Comparison of ENCODE assay signal across 8 cellular contexts in genomic region chr6:44096615-44097014, GRCh38. TPM values are rescaled to one million over a fixed set of nuclear protein-coding genes. Genes with fewer than 3 reads are reported as not detected.
DNase-seq lines count a peak whose midpoint lies in the region; ATAC-seq and TF ChIP-seq lines count a peak whose summit lies in the region.

No MANE protein-coding gene starts in this region.

- no peak overlapping the region for H3K4me3 Mint-ChIP-seq in MCF 10A (ENCODE audit: unreplicated experiment)

- BruUV-seq in MCF 10A (replicated peaks; lab: Mats Ljungman, UMichigan), result no TSS peak

- peak; percentile 92 for DNase-seq in COLO829 (ENCODE audit: low spot score)
- DNase-seq in GM23248, result peak; percentile 85
- DNase-seq in NCI-H2107 (lab: John Stamatoyannopoulos, UW), result peak; percentile 39
- DNase-seq in MCF 10A (ENCODE audit: unreplicated experiment), result peak; percentile 85
- DNase-seq in kidney epithelial cell (ENCODE audit: low read depth), result no peak
- DNase-seq in stimulated activated CD4-positive, alpha-beta T cell treated with anti-CD3 and anti-CD28 coated beads, Interleukin-2, amount 100 ng/mL, for 4 hours (ENCODE audit: low read depth), result peak; percentile 66

- no peaks in the 10 kb centered on the region for H3K27me3 Mint-ChIP-seq in MCF 10A (ENCODE audit: insufficient read depth, unreplicated experiment)

- ATAC-seq in HG03432 (IDR thresholded peaks at IDR 0.05; ENCODE audit: unreplicated experiment), result no peak

- H2AFZ ChIP-seq in GM23248, result no peak overlapping the region

- TF ChIP-seq CTCF in WI38 (IDR thresholded peaks at IDR 0.05; ENCODE audit: low read depth, low read length), result peak; percentile 75
- TF ChIP-seq CTCF in MCF 10A (IDR thresholded peaks at IDR 0.05; ENCODE audit: unreplicated experiment), result peak; percentile 85
- TF ChIP-seq CTCF in kidney epithelial cell (IDR thresholded peaks at IDR 0.05; ENCODE audit: insufficient read depth, low read length, poor library complexity, severe bottlenecking), result peak; percentile 73

- peaks cover 13% of the 10 kb centered on the region for H3K4me1 Mint-ChIP-seq in MCF 10A (ENCODE audit: insufficient read depth, unreplicated experiment)

- H3K9me2 ChIP-seq in GM23248 (ENCODE audit: insufficient read depth), result no peaks in the 10 kb centered on the region

- H3K4me2 ChIP-seq in GM23248 (ENCODE audit: unreplicated experiment), result no peak overlapping the region

- POLR2A ChIA-PET in MCF 10A (lab: Yijun Ruan, JAX), result interaction anchor here (0.6 to 1.3 kb wide), 4 partner anchors 12 to 127 kb away, joined by 3 read pairs; partner anchors contain the start of gene SLC29A1

- peaks cover 6% of the 10 kb centered on the region; the same call in 1 of the 2 replicates for H3F3A ChIP-seq in GM23248 (ENCODE audit: insufficient read depth)

- no peak overlapping the region for H3K27ac Mint-ChIP-seq in MCF 10A (ENCODE audit: low read depth, unreplicated experiment)

- H3K9me3 ChIP-seq in GM23248 (ENCODE audit: low read depth), result no peaks in the 10 kb centered on the region

- CTCF ChIA-PET in MCF 10A (lab: Yijun Ruan, JAX), result interaction anchor here (0.6 to 2.7 kb wide), 17 partner anchors 8 to 241 kb away, joined by 3 to 21 read pairs (median 3); partner anchors contain the start of gene SLC35B2

- no peaks in the 10 kb centered on the region for H3K9me3 Mint-ChIP-seq in MCF 10A (ENCODE audit: unreplicated experiment)

- no peaks in the 10 kb centered on the region for H3K36me3 Mint-ChIP-seq in MCF 10A (ENCODE audit: insufficient read depth, unreplicated experiment)

- H3K9ac ChIP-seq in GM23248, result no peak overlapping the region

- H3K36me3 ChIP-seq in GM23248 (ENCODE audit: low read depth) (peaks cover 3% of the 10 kb centered on the region; the same call in 1 of the 2 replicates), kidney epithelial cell (ENCODE audit: control insufficient read depth, insufficient read depth, low read length) (no peaks in the 10 kb centered on the region)

- no peak overlapping the region for H3K27ac ChIP-seq in GM23248

- no peaks in the 10 kb centered on the region for H3K4me1 ChIP-seq in GM23248 (ENCODE audit: insufficient read depth)

- no peaks in the 10 kb centered on the region for H3K79me2 ChIP-seq in GM23248 (ENCODE audit: insufficient read depth)

- no peaks in the 10 kb centered on the region; the same call in 1 of the 2 replicates for H4K20me1 ChIP-seq in GM23248 (ENCODE audit: insufficient read depth)

- no peaks in the 10 kb centered on the region for H3K27me3 ChIP-seq in GM23248 (replicated peaks; ENCODE audit: insufficient read depth)
- no peaks in the 10 kb centered on the region for H3K27me3 ChIP-seq in kidney epithelial cell (ENCODE audit: control insufficient read depth, insufficient read depth, low read length)

- intact Hi-C loops in MCF 10A (cut with micrococcal nuclease), result loop anchor here (1.0 kb wide), 4 partner anchors 55 to 242 kb away; no protein-coding TSS in a partner anchor

- 21 to 23% methylated on average over 3 of the region's 3 CpGs for WGBS in GM23248 (ENCODE audit: low coverage in 1 of 2, low lambda C conversion rate in 2 of 2, missing lambda C conversion rate in 2 of 2), 2 experiments

- H3K4me3 ChIP-seq in GM23248 (no peak overlapping the region), WI38 (ENCODE audit: low read depth, low read length) (no peak overlapping the region), kidney epithelial cell (ENCODE audit: low read depth, low read length) (no peak overlapping the region)

- in situ Hi-C loops in GM23248 (cut with MboI), result loop anchor here (25.0 kb wide), 1 partner anchor 434 kb away; no protein-coding TSS in a partner anchor

RNA-seq across cellular contexts. Expression of gene MRPL14, which starts 30.6 kb away (rescaled TPM):
- total RNA-seq in GM23248 (2014; rRNA removed; shearing (Covaris generic)), result 47.6 and 64.7 TPM in 2 replicates
- polyA plus RNA-seq in GM23248 (2016; fragmentation: Nextera tagmentation; extraction: Ambion mirVana), result 91.2 and 98.0 TPM in 2 replicates
- total RNA-seq in MCF 10A (2022), result 47.6 and 66.8 TPM in 2 replicates
- 85.9 and 98.5 TPM in 2 replicates for total RNA-seq in kidney epithelial cell

RNA-seq across cellular contexts. Expression of gene TMEM63B, which starts 30.7 kb away (rescaled TPM):
- 29.0 and 43.2 TPM in 2 replicates for total RNA-seq in GM23248 (2014; rRNA removed; shearing (Covaris generic))
- polyA plus RNA-seq in GM23248 (2016; fragmentation: Nextera tagmentation; extraction: Ambion mirVana), result 14.1 and 14.3 TPM in 2 replicates
- 22.3 and 22.6 TPM in 2 replicates for total RNA-seq in MCF 10A (2022)
- 59.3 and 61.8 TPM in 2 replicates for total RNA-seq in kidney epithelial cell
